In the genomic region with DNA sequence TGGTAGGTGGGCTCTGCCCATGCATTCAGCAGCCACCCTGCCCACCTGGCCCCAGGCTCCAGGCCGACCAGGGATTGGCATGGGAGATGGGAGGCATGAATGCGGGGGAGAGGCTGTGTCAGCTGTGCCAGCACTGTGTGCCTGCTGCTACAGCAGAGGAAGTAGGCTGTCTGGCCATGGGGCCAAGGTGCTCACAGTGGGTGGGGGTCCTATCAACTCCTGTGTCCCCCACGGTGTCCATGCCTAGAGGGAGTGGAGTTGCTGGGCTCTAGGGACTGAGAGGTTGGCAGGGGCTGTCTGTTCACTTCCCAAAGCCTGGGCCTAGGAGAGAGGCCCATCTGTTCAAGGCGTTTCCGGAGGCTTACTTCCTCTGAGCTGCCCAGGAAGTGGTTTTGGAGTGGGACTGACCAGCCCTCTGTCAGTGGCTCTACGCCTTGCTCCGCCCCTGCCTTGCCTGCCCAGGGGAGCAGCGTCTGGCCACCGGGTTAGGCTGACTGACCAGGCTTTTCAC, we compare ENCODE assay signal across 10 cellular contexts. TPM values are rescaled to one million over a fixed set of nuclear protein-coding genes. Genes with fewer than 3 reads are reported as not detected.
DNase-seq lines count a peak whose midpoint lies in the region; ATAC-seq and TF ChIP-seq lines count a peak whose summit lies in the region.
"Had no signal": no experiment of that assay in that cellular context is flagged by ENCODE, and none has a peak within 500 bp of the region (broad histone marks: within the 10 kb centered on the region; RNA-seq: fewer than 3 reads in every experiment).

No MANE protein-coding gene starts in this region.

- no peak for TF ChIP-seq POLR2A in uterus (IDR thresholded peaks at IDR 0.05)

- BruUV-seq in mammary epithelial cell (replicated peaks; lab: Mats Ljungman, UMichigan) (no TSS peak), MCF 10A (replicated peaks; lab: Mats Ljungman, UMichigan) (no TSS peak)

- POLR2A ChIA-PET in MCF 10A (lab: Yijun Ruan, JAX) = no interaction called here

- intact Hi-C loops in mammary epithelial cell (cut with micrococcal nuclease) = no loop called here
- intact Hi-C loops in MCF 10A (cut with micrococcal nuclease) = no loop called here
- intact Hi-C loops in uterus (cut with DNase I; ENCODE audit: low total_unique reads) = no loop called here

- peaks cover 49% of the 10 kb centered on the region for H3K4me1 ChIP-seq in mammary epithelial cell (ENCODE audit: insufficient read depth, low read length)
- no peaks in the 10 kb centered on the region for H3K4me1 ChIP-seq in uterus

- H3K4me3 ChIP-seq in mammary epithelial cell (replicated peaks in 1 of 3; ENCODE audit: insufficient read depth in 1 of 3, low read depth in 2 of 3, low read length in 3 of 3) (no peak overlapping the region), uterus (no peak overlapping the region)
- H3K4me3 ChIP-seq: A549 had no signal

- no peaks in the 10 kb centered on the region for H3K27me3 Mint-ChIP-seq in MCF 10A (ENCODE audit: insufficient read depth, unreplicated experiment)

- no peaks in the 10 kb centered on the region for H3K27me3 ChIP-seq in mammary epithelial cell (ENCODE audit: insufficient read depth, low read length)
- no peaks in the 10 kb centered on the region for H3K27me3 ChIP-seq in uterus

- H3K9me3 ChIP-seq in mammary epithelial cell (replicated peaks; ENCODE audit: insufficient read depth, low read length) (no peaks in the 10 kb centered on the region), uterus (no peaks in the 10 kb centered on the region)
- H3K9me3 ChIP-seq: A549 had no signal

- dilution Hi-C loops in mammary epithelial cell (cut with HindIII; ENCODE audit: low sequenced_read_pairs) = no loop called here

- DNase-seq in mammary epithelial cell = peak; percentile 26
- no peak for DNase-seq in MCF 10A (ENCODE audit: unreplicated experiment)
- DNase-seq in anterior cingulate cortex (lab: John Stamatoyannopoulos, UW) = peak in 30 of 58 donors; percentile 18 to 71 (median 38)
- DNase-seq in islet precursor cell = peak; percentile 76
- DNase-seq in uterus = peak; percentile 25 to 36
- no peak for DNase-seq in activated T-cell treated with anti-CD3 and anti-CD28 coated beads, Interleukin-2, amount 50 U/mL, for 48 hours
- DNase-seq: NCI-H1105 treated with DMSO at 0.1 percent for 48 hours had no signal

- H3K79me2 ChIP-seq in mammary epithelial cell (ENCODE audit: insufficient read depth, low read length) = peaks cover 99% of the 10 kb centered on the region

- H3K27ac Mint-ChIP-seq in MCF 10A (ENCODE audit: low read depth, unreplicated experiment) = no peak overlapping the region

- peaks cover 18% of the 10 kb centered on the region for H3K4me1 Mint-ChIP-seq in MCF 10A (ENCODE audit: insufficient read depth, unreplicated experiment)

- H3K9me3 Mint-ChIP-seq in MCF 10A (ENCODE audit: unreplicated experiment) = no peaks in the 10 kb centered on the region

- in situ Hi-C loops in mammary epithelial cell (cut with MboI; ENCODE audit: low sequenced_read_pairs in 2 of 2) = no loop called here

- no peak overlapping the region for H3K9ac ChIP-seq in mammary epithelial cell (ENCODE audit: insufficient read depth, low read length)

- CTCF ChIA-PET in mammary epithelial cell (lab: Charles Lee; ENCODE audit: low non-redundant PET) = no interaction called here
- CTCF ChIA-PET in MCF 10A (lab: Yijun Ruan, JAX) = interaction anchor here (0.8 to 1.3 kb wide), 2 partner anchors 52 to 259 kb away, joined by 3 read pairs; no protein-coding TSS in a partner anchor

- ATAC-seq in HG02678 (IDR thresholded peaks at IDR 0.05; ENCODE audit: unreplicated experiment) (no peak), HG02970 (IDR thresholded peaks at IDR 0.05; ENCODE audit: low FRiP score, unreplicated experiment) (no peak)
- ATAC-seq: A549 had no signal

- TF ChIP-seq CTCF in mammary epithelial cell (conservative IDR thresholded peaks at IDR 0.05 in 1 of 2, IDR thresholded peaks at IDR 0.05 in 1 of 2; ENCODE audit: extremely low read depth in 1 of 2, insufficient read depth in 1 of 2, low read depth in 1 of 2, low read length in 2 of 2) = no peak
- no peak for TF ChIP-seq CTCF in MCF 10A (IDR thresholded peaks at IDR 0.05; ENCODE audit: unreplicated experiment)
- TF ChIP-seq CTCF in uterus (IDR thresholded peaks at IDR 0.05) = no peak

- no peak overlapping the region for H2AFZ ChIP-seq in mammary epithelial cell (ENCODE audit: low read depth, low read length)

- H3K36me3 Mint-ChIP-seq in MCF 10A (ENCODE audit: insufficient read depth, unreplicated experiment) = peaks cover 13% of the 10 kb centered on the region

- H3K27ac ChIP-seq in mammary epithelial cell (ENCODE audit: insufficient read depth, low read depth, low read length) = no peak overlapping the region
- no peak overlapping the region for H3K27ac ChIP-seq in uterus
- H3K27ac ChIP-seq: A549 had no signal

- H3K4me2 ChIP-seq in mammary epithelial cell (ENCODE audit: insufficient read depth, low read depth, low read length) = peak overlapping the region; percentile 21
- H3K4me2 ChIP-seq: A549 had no signal

- H3K36me3 ChIP-seq in mammary epithelial cell (ENCODE audit: insufficient read depth, low read length) (no peaks in the 10 kb centered on the region), uterus (no peaks in the 10 kb centered on the region)

- no peak overlapping the region for H3K4me3 Mint-ChIP-seq in MCF 10A (ENCODE audit: unreplicated experiment)

- no peaks in the 10 kb centered on the region for H4K20me1 ChIP-seq in mammary epithelial cell (ENCODE audit: insufficient read depth, low read length)

- 37% methylated on average over 6 of the region's 9 CpGs for WGBS in mammary epithelial cell (ENCODE audit: low coverage, missing lambda C conversion rate)

RNA-seq across cellular contexts. Expression of a gene that starts 5.8 kb away (rescaled TPM):
- 10 to 100 TPM in 1 of 2 donors, 1 to 10 TPM in 1; 6.2 to 37.2 TPM for total RNA-seq in mammary epithelial cell
- 60.1 TPM for polyA plus RNA-seq in mammary epithelial cell
- polyA minus RNA-seq in mammary epithelial cell = 39.5 TPM
- 9.6 and 9.8 TPM in 2 replicates for total RNA-seq in MCF 10A (2022)
- total RNA-seq in uterus = 10 to 100 TPM in 2 of 4 donors, 1 to 10 TPM in 1, under 1 TPM in 1; under 0.01 to 16.8 (median 12.6) TPM

RNA-seq across cellular contexts. Expression of a gene that starts 36.6 kb away (rescaled TPM):
- 10 to 100 TPM; 15.2 to 29.3 TPM for total RNA-seq in mammary epithelial cell
- 23.4 TPM for polyA plus RNA-seq in mammary epithelial cell
- polyA minus RNA-seq in mammary epithelial cell = 52.3 TPM
- total RNA-seq in MCF 10A (2022) = 40.1 and 42.7 TPM in 2 replicates
- 10 to 100 TPM; 13.1 to 38.2 (median 16.5) TPM for total RNA-seq in uterus

Comparison
In these comparisons a context has a peak if more than half of its experiments do, and no peak if none do; other contexts are left out.
1. DNase-seq: peak in mammary epithelial cell (single experiment), anterior cingulate cortex (30 of 58), islet precursor cell (single experiment) and uterus (2 of 2); none in MCF 10A (single experiment) and activated T-cell treated with anti-CD3 and anti-CD28 coated beads, Interleukin-2, amount 50 U/mL, for 48 hours (0 of 2).